22 cellular contexts compared by ENCODE assay signal in genomic region chr11:10091314-10092045, GRCh38.
DNase-seq lines count a peak whose midpoint lies in the region; ATAC-seq and TF ChIP-seq lines count a peak whose summit lies in the region.
"Had no signal": no experiment of that assay in that cellular context is flagged by ENCODE, and none has a peak within 500 bp of the region (broad histone marks: within the 10 kb centered on the region; RNA-seq: fewer than 3 reads in every experiment).

No MANE protein-coding gene starts in this region.

- H3K4me1 ChIP-seq in Loucy (ENCODE audit: insufficient read depth, low read length, poor library complexity, severe bottlenecking): peaks cover 14% of the 10 kb centered on the region

- no peak overlapping the region for H2AFZ ChIP-seq in Loucy (ENCODE audit: low read length)

- TF ChIP-seq CTCF in Loucy (conservative IDR thresholded peaks at IDR 0.05; ENCODE audit: low read length) (no peak), GM10248 (IDR thresholded peaks at IDR 0.05; ENCODE audit: control extremely low read depth, extremely low read depth, low read depth, missing control alignments) (no peak)

- intact Hi-C loops in left colon (cut with DNase I, micrococcal nuclease): no loop called here

- H3K36me3 Mint-ChIP-seq in T-helper 2 cell treated with Interferon-gamma antibody and Interleukin-4, amounts not matched to agents 5 μg/mL and 100 μg/mL, for 36 hours (ENCODE audit: low read depth): no peaks in the 10 kb centered on the region
- H3K36me3 Mint-ChIP-seq: type B pancreatic cell had no signal

- peak overlapping the region; percentile 19 for H3K4me3 ChIP-seq in Loucy (ENCODE audit: low read length, poor library complexity, severe bottlenecking)
- H3K4me3 ChIP-seq: lung, prostate gland had no signal

- H3F3A ChIP-seq in Loucy (ENCODE audit: low read depth): no peaks in the 10 kb centered on the region

- peak overlapping the region; percentile 58 for H3K4me2 ChIP-seq in Loucy (ENCODE audit: low read depth, low read length, poor library complexity, severe bottlenecking)

- no peak overlapping the region for H3K9ac ChIP-seq in Loucy (ENCODE audit: low read depth, low read length, poor library complexity, severe bottlenecking)

- no peaks in the 10 kb centered on the region for H3K9me3 Mint-ChIP-seq in T-helper 2 cell treated with Interferon-gamma antibody and Interleukin-4, amounts not matched to agents 5 μg/mL and 100 μg/mL, for 36 hours
- H3K9me3 Mint-ChIP-seq: central memory CD8-positive, alpha-beta T cell; type B pancreatic cell had no signal

- DNase-seq in NOMO-1 (lab: John Stamatoyannopoulos, UW; ENCODE audit: unreplicated experiment in 2 of 2) (peak; percentile 1 to 59), NOMO-1 treated with dmso at 0.1 percent for 144 hours (lab: John Stamatoyannopoulos, UW; ENCODE audit: unreplicated experiment) (no peak), iris pigment epithelial cell (ENCODE audit: low read depth) (peak; percentile 62), GM10248 (ENCODE audit: extremely low spot score) (no peak), left colon (no peak)
- DNase-seq in T-helper 2 cell treated with Interferon-gamma antibody and Interleukin-4, amounts not matched to agents 5 μg/mL and 100 μg/mL, for 36 hours (ENCODE audit: low spot score): no peak
- no peak for DNase-seq in activated CD8-positive, alpha-beta memory T cell treated with anti-CD3 and anti-CD28 coated beads, Interleukin-2, amount 50 U/mL, for 4 hours
- DNase-seq: activated CD4-positive, alpha-beta T cell treated with anti-CD3 and anti-CD28 coated beads for 1 hour; activated CD8-positive, alpha-beta T cell treated with anti-CD3 and anti-CD28 coated beads, Interleukin-2, amount 10 ng/mL, durations not matched to agents 7 days and 5 days; activated T-cell treated with anti-CD3 and anti-CD28 coated beads, Interleukin-2, amount 50 U/mL, for 1 hour; C1 segment of cervical spinal cord; Calu3; foreskin fibroblast; islet precursor cell; NCI-H1048; NCI-H187 treated with DMSO at 0.1 percent for 48 hours; NCI-H226 had no signal

- H3K36me3 ChIP-seq in Loucy (ENCODE audit: insufficient read depth, low read length): no peaks in the 10 kb centered on the region
- H3K36me3 ChIP-seq: prostate gland had no signal

- no peaks in the 10 kb centered on the region for H3K9me3 ChIP-seq in Loucy (ENCODE audit: insufficient read depth, low read depth, low read length)
- H3K9me3 ChIP-seq: prostate gland had no signal

- peaks cover 2% of the 10 kb centered on the region for H3K27me3 Mint-ChIP-seq in T-helper 2 cell treated with Interferon-gamma antibody and Interleukin-4, amounts not matched to agents 5 μg/mL and 100 μg/mL, for 36 hours (ENCODE audit: low read depth)
- H3K27me3 Mint-ChIP-seq: central memory CD8-positive, alpha-beta T cell; type B pancreatic cell had no signal

- H3K4me1 Mint-ChIP-seq in T-helper 2 cell treated with Interferon-gamma antibody and Interleukin-4, amounts not matched to agents 5 μg/mL and 100 μg/mL, for 36 hours (ENCODE audit: low read depth): peaks cover 16% of the 10 kb centered on the region

- no peaks in the 10 kb centered on the region for H4K20me1 ChIP-seq in Loucy (ENCODE audit: insufficient read depth, low read length, poor library complexity, severe bottlenecking)

- no peak for ATAC-seq in left colon
- ATAC-seq: activated CD8-positive, alpha-beta T cell treated with anti-CD3 and anti-CD28 coated beads, Interleukin-2, amount 10 ng/mL, durations not matched to agents 7 days and 5 days had no signal

- peak overlapping the region; percentile 45 for H3K4me3 Mint-ChIP-seq in T-helper 2 cell treated with Interferon-gamma antibody and Interleukin-4, amounts not matched to agents 5 μg/mL and 100 μg/mL, for 36 hours
- H3K4me3 Mint-ChIP-seq: activated CD8-positive, alpha-beta T cell treated with anti-CD3 and anti-CD28 coated beads, Interleukin-2, amount 10 ng/mL, durations not matched to agents 7 days and 5 days; central memory CD8-positive, alpha-beta T cell; type B pancreatic cell had no signal

- H3K27ac Mint-ChIP-seq in T-helper 2 cell treated with Interferon-gamma antibody and Interleukin-4, amounts not matched to agents 5 μg/mL and 100 μg/mL, for 36 hours: no peak overlapping the region
- H3K27ac Mint-ChIP-seq: activated CD8-positive, alpha-beta T cell treated with anti-CD3 and anti-CD28 coated beads, Interleukin-2, amount 10 ng/mL, durations not matched to agents 7 days and 5 days; type B pancreatic cell had no signal

- no peaks in the 10 kb centered on the region for H3K27me3 ChIP-seq in Loucy (ENCODE audit: insufficient read depth, low read length, poor library complexity, severe bottlenecking)

- CTCF ChIA-PET in GM10248 (lab: Yijun Ruan, JAX): interaction anchor here (0.9 to 2.7 kb wide), 2 partner anchors 10 to 15 kb away, joined by 3 to 15 read pairs; no protein-coding TSS in a partner anchor

- POLR2A ChIA-PET in GM10248 (lab: Yijun Ruan, JAX): no interaction called here

- no peaks in the 10 kb centered on the region for H3K79me2 ChIP-seq in Loucy (ENCODE audit: insufficient read depth, low read length)

- H3K9me2 ChIP-seq in Loucy (replicated peaks; ENCODE audit: low read depth, low read length): no peaks in the 10 kb centered on the region

Comparison
In these comparisons a context has a peak if more than half of its experiments do, and no peak if none do; other contexts are left out.
1. DNase-seq: peak in NOMO-1 (2 of 2) and iris pigment epithelial cell (single experiment); none in NOMO-1 treated with dmso at 0.1 percent for 144 hours (single experiment), T-helper 2 cell treated with Interferon-gamma antibody and Interleukin-4, amounts not matched to agents 5 μg/mL and 100 μg/mL, for 36 hours (single experiment), GM10248 (single experiment), left colon (0 of 2) and activated CD8-positive, alpha-beta memory T cell treated with anti-CD3 and anti-CD28 coated beads, Interleukin-2, amount 50 U/mL, for 4 hours (single experiment).